Comparison of ENCODE assay signal across 1 cellular context in genomic region chr17:78133971-78134898, GRCh38.
A peak's percentile ranks its signal among the peaks of the same experiment; 100 is the strongest.
TF ChIP-seq lines count a peak whose summit lies in the region.

No MANE protein-coding gene starts in this region.

TF ChIP-seq in K562, 482 proteins besides CTCF, POLR2A, EP300 and RAD21 (continued from another document and continues in another):
- TF ChIP-seq ZNF318 (IDR thresholded peaks at IDR 0.05; ENCODE audit: borderline replicate concordance in 1 of 2, low read depth in 1 of 2) (no peak), ZNF282 (CRISPR knock-in tag; IDR thresholded peaks at IDR 0.05) (no peak), LARP7 (IDR thresholded peaks at IDR 0.05) (peak; percentile 16; the same call in 1 of the 2 replicates), NCOA1 (IDR thresholded peaks at IDR 0.05; ENCODE audit: low read depth) (no peak), DMBX1 (CRISPR knock-in tag; IDR thresholded peaks at IDR 0.05; ENCODE audit: borderline replicate concordance) (no peak), ZFX (CRISPR knock-in tag; IDR thresholded peaks at IDR 0.05) (peak; percentile 26; the same call in 1 of the 2 replicates), ZNF592 (IDR thresholded peaks at IDR 0.05) (peak; percentile 77), PRDM10 (IDR thresholded peaks at IDR 0.05; ENCODE audit: partially characterized antibody) (no peak), ELK1 (CRISPR knock-in tag; IDR thresholded peaks at IDR 0.05) (no peak), MEIS2 (IDR thresholded peaks at IDR 0.05; ENCODE audit: partially characterized antibody) (peak; percentile 34), SMC3 (conservative IDR thresholded peaks at IDR 0.05; ENCODE audit: insufficient read depth, low read depth, low read length) (peak; percentile 53), ELF1 (tag; IDR thresholded peaks at IDR 0.05) (no peak), UBTF (IDR thresholded peaks at IDR 0.05; ENCODE audit: borderline replicate concordance in 1 of 2, low read depth in 2 of 2, low read length in 2 of 2) (no peak), TOE1 (IDR thresholded peaks at IDR 0.05; ENCODE audit: borderline replicate concordance) (peak; percentile 28; the same call in 1 of the 2 replicates), TOE1 (CRISPR knock-in tag; IDR thresholded peaks at IDR 0.05; ENCODE audit: borderline replicate concordance, low read depth) (no peak), CBFB (CRISPR knock-in tag; IDR thresholded peaks at IDR 0.05) (0 out of 2 replicates have a peak, but pooled peaks have one; percentile 35), HDAC2 (IDR thresholded peaks at IDR 0.05) (peak; percentile 89), SMARCA5 (IDR thresholded peaks at IDR 0.05) (peak; percentile 96), YY1 (IDR thresholded peaks at IDR 0.05; ENCODE audit: borderline replicate concordance in 1 of 3, control insufficient read depth in 1 of 3, extremely low read depth in 1 of 3, insufficient read depth in 3 of 3, insufficient read length in 1 of 3, insufficient replicate concordance in 2 of 3, low read depth in 1 of 3, low read length in 2 of 3) (peak in 1 of 3 experiments; percentile 8), ZNF583 (CRISPR knock-in tag; IDR thresholded peaks at IDR 0.05) (no peak), ZEB2 (IDR thresholded peaks at IDR 0.05) (peak; percentile 41; the same call in 1 of the 2 replicates), ADNP (tag; IDR thresholded peaks at IDR 0.05) (peak; percentile 92), CBX3 (IDR thresholded peaks at IDR 0.05; ENCODE audit: borderline replicate concordance in 1 of 2, low read length in 2 of 2) (peak in 1 of 2 experiments; percentile 83; a peak in 1 of 3 replicates), POLR2G (IDR thresholded peaks at IDR 0.05; ENCODE audit: low read depth, low read length) (no peak), JUND (IDR thresholded peaks at IDR 0.05; ENCODE audit: borderline replicate concordance, low read depth, low read length) (0 out of 2 replicates have a peak, but pooled peaks have one; percentile 23), JUND (tag; IDR thresholded peaks at IDR 0.05; ENCODE audit: borderline replicate concordance, low read depth, low read length) (no peak; the same call in 2 of the 3 replicates), REST (CRISPR knock-in tag; IDR thresholded peaks at IDR 0.05; ENCODE audit: low read depth) (no peak)
